In genomic region chr4:111792592-111792991, GRCh38 we compare ENCODE assay signal across 17 cellular contexts.
"Had no signal": no experiment of that assay in that cellular context is flagged by ENCODE, and none has a peak within 500 bp of the region (broad histone marks: within the 10 kb centered on the region; RNA-seq: fewer than 3 reads in every experiment).

No MANE protein-coding gene starts in this region.

- H3K4me1 Mint-ChIP-seq: activated CD4-positive, alpha-beta T cell treated with anti-CD3 and anti-CD28 coated beads, Interleukin-2, amount 10 ng/mL, durations not matched to agents 7 days and 5 days; naive thymus-derived CD8-positive, alpha-beta T cell; stimulated activated effector memory CD8-positive, alpha-beta T cell treated with anti-CD3 and anti-CD28 coated beads, Interleukin-12 subunit alpha, Interleukin-12 subunit beta, amount 100 ng/mL, for 72 hours had no signal

- DNase-seq: activated CD4-positive, alpha-beta T cell treated with anti-CD3 and anti-CD28 coated beads, Interleukin-2, amount 10 ng/mL, durations not matched to agents 7 days and 5 days; activated CD8-positive, alpha-beta T cell treated with anti-CD3 and anti-CD28 coated beads, Interleukin-2, amount 10 ng/mL, durations not matched to agents 7 days and 5 days; activated naive CD4-positive, alpha-beta T cell treated with anti-CD3 and anti-CD28 coated beads for 36 hours; activated T-cell treated with anti-CD3 and anti-CD28 coated beads, Interleukin-2, amount 50 U/mL, for 24 hours; aorta; erythroblast; kidney; left ventricle myocardium inferior; mammary epithelial cell; naive thymus-derived CD8-positive, alpha-beta T cell; sigmoid colon; stimulated activated CD4-positive, alpha-beta T cell treated with anti-CD3 and anti-CD28 coated beads, Interleukin-4, amount 100 ng/mL, for 24 hours; T1000; testis had no signal

- H3K27me3 Mint-ChIP-seq: activated T-cell treated with anti-CD3 and anti-CD28 coated beads, Interleukin-2, amount 50 U/mL, for 24 hours had no signal

- H3K27ac Mint-ChIP-seq: activated CD4-positive, alpha-beta T cell treated with anti-CD3 and anti-CD28 coated beads, Interleukin-2, amount 10 ng/mL, durations not matched to agents 7 days and 5 days; activated CD8-positive, alpha-beta T cell treated with anti-CD3 and anti-CD28 coated beads, Interleukin-2, amount 10 ng/mL, durations not matched to agents 7 days and 5 days; activated naive CD4-positive, alpha-beta T cell treated with anti-CD3 and anti-CD28 coated beads for 36 hours; activated T-cell treated with anti-CD3 and anti-CD28 coated beads, Interleukin-2, amount 50 U/mL, for 24 hours; naive thymus-derived CD8-positive, alpha-beta T cell; stimulated activated effector memory CD8-positive, alpha-beta T cell treated with anti-CD3 and anti-CD28 coated beads, Interleukin-12 subunit alpha, Interleukin-12 subunit beta, amount 100 ng/mL, for 72 hours; type B pancreatic cell had no signal

- H3K9me3 Mint-ChIP-seq: activated CD4-positive, alpha-beta T cell treated with anti-CD3 and anti-CD28 coated beads, Interleukin-2, amount 10 ng/mL, durations not matched to agents 7 days and 5 days; activated naive CD4-positive, alpha-beta T cell treated with anti-CD3 and anti-CD28 coated beads for 36 hours; activated T-cell treated with anti-CD3 and anti-CD28 coated beads, Interleukin-2, amount 50 U/mL, for 24 hours; type B pancreatic cell had no signal

- ATAC-seq: activated CD4-positive, CD25-positive, alpha-beta regulatory T cell treated with anti-CD3 and anti-CD28 coated beads, Interleukin-2, amount 50 U/mL, for 24 hours; activated CD8-positive, alpha-beta T cell treated with anti-CD3 and anti-CD28 coated beads, Interleukin-2, amount 10 ng/mL, durations not matched to agents 7 days and 5 days; naive thymus-derived CD8-positive, alpha-beta T cell; stimulated activated effector memory CD8-positive, alpha-beta T cell treated with anti-CD3 and anti-CD28 coated beads, Interleukin-12 subunit alpha, Interleukin-12 subunit beta, amount 100 ng/mL, for 72 hours had no signal

- H3K4me3 Mint-ChIP-seq: activated CD4-positive, alpha-beta T cell treated with anti-CD3 and anti-CD28 coated beads, Interleukin-2, amount 10 ng/mL, durations not matched to agents 7 days and 5 days; activated CD8-positive, alpha-beta T cell treated with anti-CD3 and anti-CD28 coated beads, Interleukin-2, amount 10 ng/mL, durations not matched to agents 7 days and 5 days; activated naive CD4-positive, alpha-beta T cell treated with anti-CD3 and anti-CD28 coated beads for 36 hours; activated T-cell treated with anti-CD3 and anti-CD28 coated beads, Interleukin-2, amount 50 U/mL, for 24 hours; naive thymus-derived CD8-positive, alpha-beta T cell; stimulated activated effector memory CD8-positive, alpha-beta T cell treated with anti-CD3 and anti-CD28 coated beads, Interleukin-12 subunit alpha, Interleukin-12 subunit beta, amount 100 ng/mL, for 72 hours; type B pancreatic cell had no signal
